15 cellular contexts compared by ENCODE assay signal in genomic region chrX:42770566-42770965, GRCh38. TPM values are rescaled to one million over a fixed set of nuclear protein-coding genes. Genes with fewer than 3 reads are reported as not detected.
DNase-seq lines count a peak whose midpoint lies in the region; ATAC-seq and TF ChIP-seq lines count a peak whose summit lies in the region.
"Had no signal": no experiment of that assay in that cellular context is flagged by ENCODE, and none has a peak within 500 bp of the region (broad histone marks: within the 10 kb centered on the region; RNA-seq: fewer than 3 reads in every experiment).

No MANE protein-coding gene starts in this region.

- no peaks in the 10 kb centered on the region for H3K4me1 Mint-ChIP-seq in CD14-positive monocyte
- H3K4me1 Mint-ChIP-seq: H9 had no signal

- H3K4me3 Mint-ChIP-seq in CD14-positive monocyte = no peak overlapping the region
- H3K4me3 Mint-ChIP-seq: CD8-positive, alpha-beta memory T cell; H9 had no signal

- H3K27ac Mint-ChIP-seq in CD14-positive monocyte = no peak overlapping the region
- H3K27ac Mint-ChIP-seq: H9 had no signal

- peaks cover 0 to 6% (median 6%) of the 10 kb centered on the region in 7 donors for H3K9me3 Mint-ChIP-seq in CD14-positive monocyte

- H3K4me3 ChIP-seq in fibroblast of villous mesenchyme (ENCODE audit: low read depth, low read length) = no peak overlapping the region
- H3K4me3 ChIP-seq: A549 had no signal

- no peaks in the 10 kb centered on the region for H3K36me3 Mint-ChIP-seq in CD14-positive monocyte

- no peaks in the 10 kb centered on the region for H3K27me3 Mint-ChIP-seq in CD14-positive monocyte (ENCODE audit: low read depth in 3 of 3)
- H3K27me3 Mint-ChIP-seq: CD8-positive, alpha-beta memory T cell had no signal

- ATAC-seq in HG03439 (IDR thresholded peaks at IDR 0.05; ENCODE audit: unreplicated experiment) (no peak), SK-N-SH treated with all-trans-retinoic acid at 6 μM for 48 hours (no peak), GM21367 (IDR thresholded peaks at IDR 0.05; ENCODE audit: unreplicated experiment) (no peak)
- ATAC-seq: A549 had no signal

- DNase-seq in ELF-1 (ENCODE audit: low read depth, low spot score) = peak; percentile 28
- peak; percentile 28 for DNase-seq in fibroblast of villous mesenchyme (ENCODE audit: low read depth)
- DNase-seq in myocyte (ENCODE audit: low read depth) = peak; percentile 6
- no peak for DNase-seq in CD14-positive monocyte (ENCODE audit: low spot score)
- DNase-seq: Caco-2; CD8-positive, alpha-beta memory T cell; DMS53; GOT3; H9 had no signal

- intact Hi-C loops in CD14-positive monocyte (cut with micrococcal nuclease) = no loop called here

- TF ChIP-seq CTCF in fibroblast of villous mesenchyme (IDR thresholded peaks at IDR 0.05; ENCODE audit: insufficient read depth, low read depth, low read length) (no peak), CD14-positive monocyte (IDR thresholded peaks at IDR 0.05) (no peak)

TF ChIP-seq in SK-N-SH treated with all-trans-retinoic acid at 6 μM for 48 hours, 23 proteins besides CTCF, POLR2A, EP300 and RAD21:
- TF ChIP-seq, protein P1, sequence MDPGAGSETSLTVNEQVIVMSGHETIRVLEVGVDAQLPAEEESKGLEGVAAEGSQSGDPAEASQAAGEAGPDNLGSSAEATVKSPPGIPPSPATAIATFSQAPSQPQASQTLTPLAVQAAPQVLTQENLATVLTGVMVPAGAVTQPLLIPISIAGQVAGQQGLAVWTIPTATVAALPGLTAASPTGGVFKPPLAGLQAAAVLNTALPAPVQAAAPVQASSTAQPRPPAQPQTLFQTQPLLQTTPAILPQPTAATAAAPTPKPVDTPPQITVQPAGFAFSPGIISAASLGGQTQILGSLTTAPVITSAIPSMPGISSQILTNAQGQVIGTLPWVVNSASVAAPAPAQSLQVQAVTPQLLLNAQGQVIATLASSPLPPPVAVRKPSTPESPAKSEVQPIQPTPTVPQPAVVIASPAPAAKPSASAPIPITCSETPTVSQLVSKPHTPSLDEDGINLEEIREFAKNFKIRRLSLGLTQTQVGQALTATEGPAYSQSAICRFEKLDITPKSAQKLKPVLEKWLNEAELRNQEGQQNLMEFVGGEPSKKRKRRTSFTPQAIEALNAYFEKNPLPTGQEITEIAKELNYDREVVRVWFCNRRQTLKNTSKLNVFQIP (CRISPR knock-in tag; IDR thresholded peaks at IDR 0.05; ENCODE audit: borderline replicate concordance, low read depth) = no peak
- TF ChIP-seq BACH2 (CRISPR knock-in tag; IDR thresholded peaks at IDR 0.05; ENCODE audit: borderline replicate concordance) (no peak), CREB5 (CRISPR knock-in tag; IDR thresholded peaks at IDR 0.05; ENCODE audit: low read depth) (no peak), PATZ1 (CRISPR knock-in tag; IDR thresholded peaks at IDR 0.05; ENCODE audit: borderline replicate concordance) (no peak), ARNTL (CRISPR knock-in tag; IDR thresholded peaks at IDR 0.05; ENCODE audit: borderline replicate concordance, low read depth) (no peak), ZFP30 (CRISPR knock-in tag; IDR thresholded peaks at IDR 0.05) (no peak)
- TF ChIP-seq, protein P2, sequence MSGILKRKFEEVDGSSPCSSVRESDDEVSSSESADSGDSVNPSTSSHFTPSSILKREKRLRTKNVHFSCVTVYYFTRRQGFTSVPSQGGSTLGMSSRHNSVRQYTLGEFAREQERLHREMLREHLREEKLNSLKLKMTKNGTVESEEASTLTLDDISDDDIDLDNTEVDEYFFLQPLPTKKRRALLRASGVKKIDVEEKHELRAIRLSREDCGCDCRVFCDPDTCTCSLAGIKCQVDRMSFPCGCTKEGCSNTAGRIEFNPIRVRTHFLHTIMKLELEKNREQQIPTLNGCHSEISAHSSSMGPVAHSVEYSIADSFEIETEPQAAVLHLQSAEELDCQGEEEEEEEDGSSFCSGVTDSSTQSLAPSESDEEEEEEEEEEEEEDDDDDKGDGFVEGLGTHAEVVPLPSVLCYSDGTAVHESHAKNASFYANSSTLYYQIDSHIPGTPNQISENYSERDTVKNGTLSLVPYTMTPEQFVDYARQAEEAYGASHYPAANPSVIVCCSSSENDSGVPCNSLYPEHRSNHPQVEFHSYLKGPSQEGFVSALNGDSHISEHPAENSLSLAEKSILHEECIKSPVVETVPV (CRISPR knock-in tag; IDR thresholded peaks at IDR 0.05) = no peak

RNA-seq across cellular contexts. Expression of gene PPP1R2C, which starts 7.4 kb away (rescaled TPM):
- total RNA-seq in fibroblast of villous mesenchyme (not detected in 2 replicates), myocyte (not detected in 2 replicates)
- not detected for polyA plus RNA-seq in myocyte (2012)
- polyA plus RNA-seq in CD14-positive monocyte = not detected
- total RNA-seq: Caco-2; CD8-positive, alpha-beta memory T cell; H9 had no signal
- polyA plus RNA-seq: A549, AG04450, BJ had no signal
